ENCODE assay signal across 1 cellular context in genomic region chr4:140136509-140136908, GRCh38.
TF ChIP-seq lines count a peak whose summit lies in the region.

No MANE protein-coding gene starts in this region.

TF ChIP-seq in IMR-90, 13 proteins besides CTCF, POLR2A, EP300 and RAD21:
- TF ChIP-seq FOS (IDR thresholded peaks at IDR 0.05; ENCODE audit: low read depth, low read length), result peak; percentile 64; the same call in 1 of the 2 replicates
- no peak for TF ChIP-seq MAZ (IDR thresholded peaks at IDR 0.05; ENCODE audit: borderline replicate concordance, low read depth, low read length)
- TF ChIP-seq MAFK (IDR thresholded peaks at IDR 0.05; ENCODE audit: low read depth, low read length), result no peak
- no peak for TF ChIP-seq CEBPB (IDR thresholded peaks at IDR 0.05; ENCODE audit: low read depth, low read length)
- no peak for TF ChIP-seq SMC3 (IDR thresholded peaks at IDR 0.05; ENCODE audit: low read depth, low read length)
- no peak for TF ChIP-seq CHD1 (IDR thresholded peaks at IDR 0.05; ENCODE audit: low read depth, low read length)
- peak; percentile 65 for TF ChIP-seq BHLHE40 (IDR thresholded peaks at IDR 0.05; ENCODE audit: low read depth, low read length)
